1 cellular context compared by ENCODE assay signal in genomic region chr19:55088543-55089265, GRCh38.
A peak's percentile ranks its signal among the peaks of the same experiment; 100 is the strongest.
TF ChIP-seq lines count a peak whose summit lies in the region.

No MANE protein-coding gene starts in this region.

TF ChIP-seq in H1, 55 proteins besides CTCF, POLR2A, EP300 and RAD21:
- TF ChIP-seq SP4 (IDR thresholded peaks at IDR 0.05; ENCODE audit: low read length) = 0 out of 2 replicates have a peak, but pooled peaks have one; percentile 39
- TF ChIP-seq CREB1 (IDR thresholded peaks at IDR 0.05) = no peak
- TF ChIP-seq TAF1 (IDR thresholded peaks at IDR 0.05; ENCODE audit: low read depth, low read length) = 0 out of 2 replicates have a peak, but pooled peaks have one; percentile 28
